Comparison of ENCODE assay signal across 9 cellular contexts in the genomic region with DNA sequence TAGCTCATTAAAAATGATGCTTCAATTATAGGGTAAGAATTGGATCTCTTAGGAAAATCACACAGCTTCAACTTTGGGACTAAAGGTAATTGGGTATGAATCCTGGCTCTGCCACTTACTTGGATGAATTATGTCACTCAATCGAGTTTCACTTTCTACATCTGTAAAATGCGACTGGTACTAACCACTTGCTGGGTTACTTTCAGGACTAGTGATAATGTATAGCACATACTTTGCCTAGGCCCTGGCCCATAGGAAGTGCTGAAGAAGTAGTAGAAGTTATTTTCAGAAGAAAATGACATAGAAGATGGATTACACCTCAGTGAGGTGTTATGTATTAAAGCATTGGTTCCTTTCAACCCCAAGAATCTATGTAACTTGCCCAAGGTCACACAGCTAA. TPM values are rescaled to one million over a fixed set of nuclear protein-coding genes. Genes with fewer than 3 reads are reported as not detected.
DNase-seq lines count a peak whose midpoint lies in the region; ATAC-seq lines count a peak whose summit lies in the region.
"Had no signal": no experiment of that assay in that cellular context is flagged by ENCODE, and none has a peak within 500 bp of the region (broad histone marks: within the 10 kb centered on the region; RNA-seq: fewer than 3 reads in every experiment).

No MANE protein-coding gene starts in this region.

- intact Hi-C loops in left colon (cut with DNase I, micrococcal nuclease) = loop anchor here (10.0 kb wide), 2 partner anchors 114 to 194 kb away; a partner anchor contains a TSS

- DNase-seq in left colon (no peak), NCI-H187 (lab: John Stamatoyannopoulos, UW) (no peak), cerebellar nuclear complex (lab: John Stamatoyannopoulos, UW) (no peak), hepatic stellate cell (ENCODE audit: low spot score) (no peak)
- DNase-seq: amniotic stem cell had no signal

- ATAC-seq in GM18867 (IDR thresholded peaks at IDR 0.05; ENCODE audit: unreplicated experiment) (peak; percentile 73), GM21717 (IDR thresholded peaks at IDR 0.05; ENCODE audit: unreplicated experiment) (peak; percentile 45), HG03520 (IDR thresholded peaks at IDR 0.05; ENCODE audit: unreplicated experiment) (peak; percentile 51), left colon (peak; percentile 26)
- ATAC-seq: Panc1 had no signal

RNA-seq across cellular contexts. Expression of a gene that starts 29.5 kb away (rescaled TPM):
- total RNA-seq in left colon = 10 to 100 TPM in 1 of 2 donors, 1 to 10 TPM in 1; 9.9 to 10.7 TPM
